ENCODE assay signal across 2 cellular contexts in the genomic region with DNA sequence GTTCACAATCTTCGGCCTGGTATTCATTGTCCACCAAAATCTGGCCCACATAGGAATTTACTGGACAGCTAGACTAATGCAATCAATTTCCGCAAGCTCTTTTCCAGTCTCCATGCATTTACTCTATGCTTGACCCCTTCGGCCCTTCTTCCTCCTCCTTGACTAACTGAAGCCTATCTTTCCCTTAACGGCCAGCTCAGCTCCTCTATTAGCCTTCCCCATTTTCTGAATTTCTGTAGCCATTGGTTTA.
TF ChIP-seq lines count a peak whose summit lies in the region.

No MANE protein-coding gene starts in this region.

TF ChIP-seq in IMR-90, 13 proteins besides CTCF, POLR2A, EP300 and RAD21 (continued from another document):
- TF ChIP-seq, protein P1, sequence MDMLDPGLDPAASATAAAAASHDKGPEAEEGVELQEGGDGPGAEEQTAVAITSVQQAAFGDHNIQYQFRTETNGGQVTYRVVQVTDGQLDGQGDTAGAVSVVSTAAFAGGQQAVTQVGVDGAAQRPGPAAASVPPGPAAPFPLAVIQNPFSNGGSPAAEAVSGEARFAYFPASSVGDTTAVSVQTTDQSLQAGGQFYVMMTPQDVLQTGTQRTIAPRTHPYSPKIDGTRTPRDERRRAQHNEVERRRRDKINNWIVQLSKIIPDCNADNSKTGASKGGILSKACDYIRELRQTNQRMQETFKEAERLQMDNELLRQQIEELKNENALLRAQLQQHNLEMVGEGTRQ (IDR thresholded peaks at IDR 0.05; ENCODE audit: low read depth, low read length), result no peak
- TF ChIP-seq NFE2L2 (IDR thresholded peaks at IDR 0.05; ENCODE audit: low read depth, low read length), result no peak
- TF ChIP-seq RFX5 (IDR thresholded peaks at IDR 0.05; ENCODE audit: low read depth, low read length), result no peak
- TF ChIP-seq ELK1 (IDR thresholded peaks at IDR 0.05; ENCODE audit: borderline replicate concordance, low read depth, low read length), result no peak
- no peak for TF ChIP-seq CEBPB (IDR thresholded peaks at IDR 0.05; ENCODE audit: low read depth, low read length)
- no peak for TF ChIP-seq BHLHE40 (IDR thresholded peaks at IDR 0.05; ENCODE audit: low read depth, low read length)
- no peak for TF ChIP-seq MAZ (IDR thresholded peaks at IDR 0.05; ENCODE audit: borderline replicate concordance, low read depth, low read length)
- no peak for TF ChIP-seq RCOR1 (IDR thresholded peaks at IDR 0.05; ENCODE audit: insufficient replicate concordance, low read length)
- no peak for TF ChIP-seq MAFK (IDR thresholded peaks at IDR 0.05; ENCODE audit: low read depth, low read length)
- no peak for TF ChIP-seq CHD1 (IDR thresholded peaks at IDR 0.05; ENCODE audit: low read depth, low read length)
- TF ChIP-seq MXI1 (IDR thresholded peaks at IDR 0.05; ENCODE audit: borderline replicate concordance, low read depth, low read length), result no peak

TF ChIP-seq in neural cell, 6 proteins besides CTCF, POLR2A, EP300 and RAD21 (continued from another document):
- TF ChIP-seq, protein P2, sequence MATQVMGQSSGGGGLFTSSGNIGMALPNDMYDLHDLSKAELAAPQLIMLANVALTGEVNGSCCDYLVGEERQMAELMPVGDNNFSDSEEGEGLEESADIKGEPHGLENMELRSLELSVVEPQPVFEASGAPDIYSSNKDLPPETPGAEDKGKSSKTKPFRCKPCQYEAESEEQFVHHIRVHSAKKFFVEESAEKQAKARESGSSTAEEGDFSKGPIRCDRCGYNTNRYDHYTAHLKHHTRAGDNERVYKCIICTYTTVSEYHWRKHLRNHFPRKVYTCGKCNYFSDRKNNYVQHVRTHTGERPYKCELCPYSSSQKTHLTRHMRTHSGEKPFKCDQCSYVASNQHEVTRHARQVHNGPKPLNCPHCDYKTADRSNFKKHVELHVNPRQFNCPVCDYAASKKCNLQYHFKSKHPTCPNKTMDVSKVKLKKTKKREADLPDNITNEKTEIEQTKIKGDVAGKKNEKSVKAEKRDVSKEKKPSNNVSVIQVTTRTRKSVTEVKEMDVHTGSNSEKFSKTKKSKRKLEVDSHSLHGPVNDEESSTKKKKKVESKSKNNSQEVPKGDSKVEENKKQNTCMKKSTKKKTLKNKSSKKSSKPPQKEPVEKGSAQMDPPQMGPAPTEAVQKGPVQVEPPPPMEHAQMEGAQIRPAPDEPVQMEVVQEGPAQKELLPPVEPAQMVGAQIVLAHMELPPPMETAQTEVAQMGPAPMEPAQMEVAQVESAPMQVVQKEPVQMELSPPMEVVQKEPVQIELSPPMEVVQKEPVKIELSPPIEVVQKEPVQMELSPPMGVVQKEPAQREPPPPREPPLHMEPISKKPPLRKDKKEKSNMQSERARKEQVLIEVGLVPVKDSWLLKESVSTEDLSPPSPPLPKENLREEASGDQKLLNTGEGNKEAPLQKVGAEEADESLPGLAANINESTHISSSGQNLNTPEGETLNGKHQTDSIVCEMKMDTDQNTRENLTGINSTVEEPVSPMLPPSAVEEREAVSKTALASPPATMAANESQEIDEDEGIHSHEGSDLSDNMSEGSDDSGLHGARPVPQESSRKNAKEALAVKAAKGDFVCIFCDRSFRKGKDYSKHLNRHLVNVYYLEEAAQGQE (IDR thresholded peaks at IDR 0.05; ENCODE audit: borderline replicate concordance), result no peak
